Comparison of ENCODE assay signal across 10 cellular contexts in the genomic region with DNA sequence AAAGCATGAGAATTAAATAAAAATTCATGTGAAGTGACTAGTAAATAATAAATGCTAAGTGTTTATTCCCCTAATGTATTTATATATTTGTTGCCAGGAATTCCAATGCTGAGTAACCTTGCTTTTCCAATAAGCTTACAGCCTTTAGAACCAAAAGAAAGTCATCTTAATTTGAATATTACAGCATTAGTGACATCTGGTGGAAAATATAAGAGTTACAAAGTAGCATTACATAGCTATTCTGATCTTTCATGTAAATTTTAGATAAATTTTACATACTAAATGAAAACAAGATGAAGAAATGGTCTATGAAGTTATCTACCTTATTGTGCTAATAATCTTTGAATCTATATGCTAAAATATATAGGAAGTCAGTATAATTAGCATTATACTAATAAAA. TPM values are rescaled to one million over a fixed set of nuclear protein-coding genes. Genes with fewer than 3 reads are reported as not detected.
DNase-seq lines count a peak whose midpoint lies in the region; ATAC-seq and TF ChIP-seq lines count a peak whose summit lies in the region.
"Had no signal": no experiment of that assay in that cellular context is flagged by ENCODE, and none has a peak within 500 bp of the region (broad histone marks: within the 10 kb centered on the region; RNA-seq: fewer than 3 reads in every experiment).

No MANE protein-coding gene starts in this region.

- peaks cover 10% of the 10 kb centered on the region for H3K4me1 Mint-ChIP-seq in T-helper 2 cell treated with Interferon-gamma antibody and Interleukin-4, amounts not matched to agents 5 μg/mL and 100 μg/mL, for 36 hours (ENCODE audit: low read depth)

- ATAC-seq in GM18511 (IDR thresholded peaks at IDR 0.05; ENCODE audit: unreplicated experiment) (peak; percentile 41), Panc1 (no peak), GM19397 (IDR thresholded peaks at IDR 0.05; ENCODE audit: unreplicated experiment) (no peak)

- CTCF ChIA-PET in A673 (lab: Charles Lee) = interaction anchor here (0.6 to 2.0 kb wide), 4 partner anchors 133 to 497 kb away, joined by 4 to 13 read pairs (median 6); a partner anchor contains a TSS
- CTCF ChIA-PET in Panc1 (lab: Charles Lee) = interaction anchor here (0.6 to 1.2 kb wide), 3 partner anchors 32 to 429 kb away, joined by 3 read pairs; a partner anchor contains a TSS

- in situ Hi-C loops in Panc1 (cut with HindIII; ENCODE audit: low pct_unique_long_range_greater_than_20kb, low sequenced_read_pairs) = no loop called here

- BruUV-seq in A673 (replicated peaks; lab: Mats Ljungman, UMichigan) = no TSS peak
- no TSS peak for BruUV-seq in Panc1 (replicated peaks; lab: Mats Ljungman, UMichigan)

- no peaks in the 10 kb centered on the region for H3K27me3 ChIP-seq in A673 (replicated peaks; ENCODE audit: insufficient read depth, low read depth, low read length, poor library complexity)
- no peaks in the 10 kb centered on the region for H3K27me3 ChIP-seq in Panc1 (ENCODE audit: control insufficient read depth, insufficient read depth, low read length)
- H3K27me3 ChIP-seq: MG63, uterus had no signal

- no peak overlapping the region for H3K4me3 Mint-ChIP-seq in T-helper 2 cell treated with Interferon-gamma antibody and Interleukin-4, amounts not matched to agents 5 μg/mL and 100 μg/mL, for 36 hours

- H3K4me3 ChIP-seq in A673 (ENCODE audit: low read depth, low read length, poor library complexity, severe bottlenecking) (no peak overlapping the region), Panc1 (ENCODE audit: low read depth in 2 of 2, low read length in 2 of 2) (no peak overlapping the region), fibroblast of mammary gland (ENCODE audit: control insufficient read depth, low read depth, low read length) (no peak overlapping the region)
- H3K4me3 ChIP-seq: MG63, uterus had no signal

- POLR2A ChIA-PET in A673 (lab: Charles Lee; ENCODE audit: low non-redundant PET) = interaction anchor here (0.5 kb wide), 1 partner anchor 556 kb away, joined by 3 read pairs; no protein-coding TSS in a partner anchor
- POLR2A ChIA-PET in Panc1 (lab: Charles Lee) = no interaction called here

- H3K4me1 ChIP-seq in A673 (ENCODE audit: insufficient read depth, low read length, poor library complexity, severe bottlenecking) (peaks cover 18% of the 10 kb centered on the region), Panc1 (ENCODE audit: control insufficient read depth, insufficient read depth, low read length) (no peaks in the 10 kb centered on the region; the same call in 1 of the 2 replicates)
- H3K4me1 ChIP-seq: uterus had no signal

- no peak overlapping the region for H3K27ac Mint-ChIP-seq in T-helper 2 cell treated with Interferon-gamma antibody and Interleukin-4, amounts not matched to agents 5 μg/mL and 100 μg/mL, for 36 hours

- H3K36me3 ChIP-seq in A673 (ENCODE audit: insufficient read depth, low read length, poor library complexity, severe bottlenecking) = peaks cover 31% of the 10 kb centered on the region
- peaks cover 20% of the 10 kb centered on the region; the same call in 1 of the 2 replicates for H3K36me3 ChIP-seq in Panc1 (ENCODE audit: control insufficient read depth, insufficient read depth, low read length)

- TF ChIP-seq CTCF in A673 (conservative IDR thresholded peaks at IDR 0.05; ENCODE audit: low read depth, low read length) = peak; percentile 52; the same call in 1 of the 2 replicates
- TF ChIP-seq CTCF in Panc1 (IDR thresholded peaks at IDR 0.05) = peak; percentile 15; the same call in 1 of the 2 replicates
- TF ChIP-seq CTCF in fibroblast of mammary gland (conservative IDR thresholded peaks at IDR 0.05; ENCODE audit: control insufficient read depth, insufficient read depth, low read depth, low read length) = peak; percentile 26

- peaks cover 28% of the 10 kb centered on the region for H3K36me3 Mint-ChIP-seq in T-helper 2 cell treated with Interferon-gamma antibody and Interleukin-4, amounts not matched to agents 5 μg/mL and 100 μg/mL, for 36 hours (ENCODE audit: low read depth)

- no peaks in the 10 kb centered on the region for H3K27me3 Mint-ChIP-seq in T-helper 2 cell treated with Interferon-gamma antibody and Interleukin-4, amounts not matched to agents 5 μg/mL and 100 μg/mL, for 36 hours (ENCODE audit: low read depth)

- H3K9me3 Mint-ChIP-seq in T-helper 2 cell treated with Interferon-gamma antibody and Interleukin-4, amounts not matched to agents 5 μg/mL and 100 μg/mL, for 36 hours = no peaks in the 10 kb centered on the region

- no peaks in the 10 kb centered on the region for H3K9me3 ChIP-seq in A673 (ENCODE audit: low read depth, low read length, poor library complexity, severe bottlenecking)
- no peaks in the 10 kb centered on the region for H3K9me3 ChIP-seq in Panc1 (ENCODE audit: control insufficient read depth, insufficient read depth, low read depth, low read length)
- H3K9me3 ChIP-seq: MG63, uterus had no signal

- peak; percentile 43 for DNase-seq in A673 (ENCODE audit: low spot score)
- DNase-seq in Panc1 (ENCODE audit: low read depth, low spot score) = no peak
- peak; percentile 46 for DNase-seq in fibroblast of mammary gland (ENCODE audit: low read depth)
- DNase-seq in T-helper 2 cell treated with Interferon-gamma antibody and Interleukin-4, amounts not matched to agents 5 μg/mL and 100 μg/mL, for 36 hours (ENCODE audit: low spot score) = no peak
- no peak for DNase-seq in NK-92 treated with Interleukin-12 subunit alpha and Interleukin-12 subunit beta, amount 100 ng/mL, for 24 hours (lab: John Stamatoyannopoulos, UW)
- DNase-seq in HuH-7.5 (ENCODE audit: low spot score) = no peak
- DNase-seq: MG63, uterus had no signal

- no peak overlapping the region for H3K27ac ChIP-seq in A673 (ENCODE audit: low read depth, low read length, poor library complexity, severe bottlenecking)
- H3K27ac ChIP-seq in Panc1 (ENCODE audit: low read length) = peak overlapping the region; percentile 12; the same call in 1 of the 2 replicates
- H3K27ac ChIP-seq: uterus had no signal

- intact Hi-C loops in A673 (cut with micrococcal nuclease; ENCODE audit: unreplicated experiment) (no loop called here), Panc1 (cut with micrococcal nuclease; ENCODE audit: unreplicated experiment) (loop anchor here (10.0 kb wide), 1 partner anchor 501 kb away; no protein-coding TSS in a partner anchor)

RNA-seq across cellular contexts. Expression of a gene that starts 10.4 kb away (rescaled TPM):
- 110 and 117 TPM in 2 replicates for total RNA-seq in A673 (2021)
- 43.7 TPM for total RNA-seq in Panc1 (2021; ENCODE audit: unreplicated experiment)
- 26.4 TPM for polyA plus RNA-seq in Panc1 (2012; ENCODE audit: insufficient read length)

Comparison
In these comparisons a context has a peak if more than half of its experiments do, and no peak if none do; other contexts are left out.
1. DNase-seq: peak in A673 (single experiment) and fibroblast of mammary gland (single experiment); none in Panc1 (single experiment), T-helper 2 cell treated with Interferon-gamma antibody and Interleukin-4, amounts not matched to agents 5 μg/mL and 100 μg/mL, for 36 hours (single experiment), NK-92 treated with Interleukin-12 subunit alpha and Interleukin-12 subunit beta, amount 100 ng/mL, for 24 hours (single experiment) and HuH-7.5 (single experiment).
2. Peak in every context shown above with its lines, with median percentiles within 50 percentile points of each other: CTCF ChIP-seq.